9 cellular contexts compared by ENCODE assay signal in genomic region chr6:139109558-139109957, GRCh38. TPM values are rescaled to one million over a fixed set of nuclear protein-coding genes. Genes with fewer than 3 reads are reported as not detected.
DNase-seq lines count a peak whose midpoint lies in the region; ATAC-seq and TF ChIP-seq lines count a peak whose summit lies in the region.
"Had no signal": no experiment of that assay in that cellular context is flagged by ENCODE, and none has a peak within 500 bp of the region (broad histone marks: within the 10 kb centered on the region; RNA-seq: fewer than 3 reads in every experiment).

No MANE protein-coding gene starts in this region.

- H3K27me3 Mint-ChIP-seq in activated naive CD8-positive, alpha-beta T cell treated with anti-CD3 and anti-CD28 coated beads, Interleukin-2, amount 10 ng/mL, durations not matched to agents 7 days and 5 days, result no peaks in the 10 kb centered on the region

- DNase-seq in DMS 273 (lab: John Stamatoyannopoulos, UW; ENCODE audit: unreplicated experiment), result peak; percentile 23
- DNase-seq in DMS 273 treated with DMSO at 0.1 percent for 48 hours (lab: John Stamatoyannopoulos, UW), result no peak
- peak; percentile 8 for DNase-seq in MV-4-11 (lab: John Stamatoyannopoulos, UW)
- DNase-seq in activated naive CD8-positive, alpha-beta T cell treated with anti-CD3 and anti-CD28 coated beads, Interleukin-2, amount 10 ng/mL, durations not matched to agents 7 days and 5 days, result no peak
- no peak for DNase-seq in osteoblast (ENCODE audit: insufficient read length, low spot score, missing footprints)
- no peak for DNase-seq in retina
- no peak for DNase-seq in SIG-M5 treated with dmso at 0.1 percent for 504 hours (lab: John Stamatoyannopoulos, UW; ENCODE audit: unreplicated experiment)
- DNase-seq in tibial nerve (ENCODE audit: low spot score in 2 of 2), result no peak

- H3K36me3 Mint-ChIP-seq in activated naive CD8-positive, alpha-beta T cell treated with anti-CD3 and anti-CD28 coated beads, Interleukin-2, amount 10 ng/mL, durations not matched to agents 7 days and 5 days, result no peaks in the 10 kb centered on the region

- no peak overlapping the region for H3K4me3 Mint-ChIP-seq in activated naive CD8-positive, alpha-beta T cell treated with anti-CD3 and anti-CD28 coated beads, Interleukin-2, amount 10 ng/mL, durations not matched to agents 7 days and 5 days
- H3K4me3 Mint-ChIP-seq: nephron had no signal

- POLR2A ChIA-PET in activated naive CD8-positive, alpha-beta T cell treated with anti-CD3 and anti-CD28 coated beads, Interleukin-2, amount 10 ng/mL, durations not matched to agents 7 days and 5 days (lab: Charles Lee), result no interaction called here

- 60 to 64% methylated on average over 5 of the region's 5 CpGs for WGBS in tibial nerve, 2 donors

- TF ChIP-seq CTCF in osteoblast (IDR thresholded peaks at IDR 0.05; ENCODE audit: extremely low read depth, low read depth, low read length), result peak; percentile 42
- TF ChIP-seq CTCF in tibial nerve (IDR thresholded peaks at IDR 0.05), result no peak

- peak overlapping the region; percentile 9 for H3K27ac Mint-ChIP-seq in activated naive CD8-positive, alpha-beta T cell treated with anti-CD3 and anti-CD28 coated beads, Interleukin-2, amount 10 ng/mL, durations not matched to agents 7 days and 5 days
- H3K27ac Mint-ChIP-seq: nephron had no signal

- H3K4me1 Mint-ChIP-seq in activated naive CD8-positive, alpha-beta T cell treated with anti-CD3 and anti-CD28 coated beads, Interleukin-2, amount 10 ng/mL, durations not matched to agents 7 days and 5 days, result peaks cover 26% of the 10 kb centered on the region

- TF ChIP-seq EP300 in tibial nerve (IDR thresholded peaks at IDR 0.05), result no peak

- no peak for ATAC-seq in activated naive CD8-positive, alpha-beta T cell treated with anti-CD3 and anti-CD28 coated beads, Interleukin-2, amount 10 ng/mL, durations not matched to agents 7 days and 5 days (ENCODE audit: low read depth)

- no peaks in the 10 kb centered on the region for H4K20me1 ChIP-seq in osteoblast (ENCODE audit: insufficient read depth, low read length)

- H2AFZ ChIP-seq in osteoblast (ENCODE audit: low read length), result no peak overlapping the region

- H3K4me1 ChIP-seq in osteoblast (ENCODE audit: insufficient read depth, low read length) (no peaks in the 10 kb centered on the region), tibial nerve (no peaks in the 10 kb centered on the region)

- no peak overlapping the region for H3K4me3 ChIP-seq in osteoblast (ENCODE audit: insufficient read depth, low read length)
- no peak overlapping the region for H3K4me3 ChIP-seq in tibial nerve

- H3K4me2 ChIP-seq in osteoblast (ENCODE audit: insufficient read depth, low read length), result no peak overlapping the region

- H3K36me3 ChIP-seq in osteoblast (ENCODE audit: insufficient read depth, low read length) (no peaks in the 10 kb centered on the region), tibial nerve (no peaks in the 10 kb centered on the region)

- H3K27ac ChIP-seq in osteoblast (ENCODE audit: low read depth, low read length) (no peak overlapping the region), tibial nerve (no peak overlapping the region)

- H3K9me3 Mint-ChIP-seq in activated naive CD8-positive, alpha-beta T cell treated with anti-CD3 and anti-CD28 coated beads, Interleukin-2, amount 10 ng/mL, durations not matched to agents 7 days and 5 days, result peaks cover 1% of the 10 kb centered on the region

- H3K27me3 ChIP-seq in osteoblast (ENCODE audit: insufficient read depth, low read length) (no peaks in the 10 kb centered on the region), tibial nerve (no peaks in the 10 kb centered on the region)

- H3K9me3 ChIP-seq in osteoblast (ENCODE audit: low read depth, low read length) (no peaks in the 10 kb centered on the region), tibial nerve (no peaks in the 10 kb centered on the region)

- no peaks in the 10 kb centered on the region for H3K79me2 ChIP-seq in osteoblast (ENCODE audit: insufficient read depth, low read length)

- no peak for TF ChIP-seq POLR2A in tibial nerve (IDR thresholded peaks at IDR 0.05)

RNA-seq across cellular contexts. Expression of gene HECA, which starts 25.3 kb away (rescaled TPM):
- 10 to 100 TPM; 73.3 to 78.2 TPM for total RNA-seq in activated naive CD8-positive, alpha-beta T cell treated with anti-CD3 and anti-CD28 coated beads, Interleukin-2, amount 10 ng/mL, durations not matched to agents 7 days and 5 days
- total RNA-seq in osteoblast (50.1 and 53.9 TPM in 2 replicates), tibial nerve (10 to 100 TPM; 31.9 to 39.3 (median 35.7) TPM)

Comparison
In these comparisons a context has a peak if more than half of its experiments do, and no peak if none do; other contexts are left out.
1. DNase-seq: peak in DMS 273 (single experiment) and MV-4-11 (single experiment); none in DMS 273 treated with DMSO at 0.1 percent for 48 hours (single experiment), activated naive CD8-positive, alpha-beta T cell treated with anti-CD3 and anti-CD28 coated beads, Interleukin-2, amount 10 ng/mL, durations not matched to agents 7 days and 5 days (single experiment), osteoblast (single experiment), retina (single experiment), SIG-M5 treated with dmso at 0.1 percent for 504 hours (single experiment) and tibial nerve (0 of 2).